8 cellular contexts compared by ENCODE assay signal in the genomic region with DNA sequence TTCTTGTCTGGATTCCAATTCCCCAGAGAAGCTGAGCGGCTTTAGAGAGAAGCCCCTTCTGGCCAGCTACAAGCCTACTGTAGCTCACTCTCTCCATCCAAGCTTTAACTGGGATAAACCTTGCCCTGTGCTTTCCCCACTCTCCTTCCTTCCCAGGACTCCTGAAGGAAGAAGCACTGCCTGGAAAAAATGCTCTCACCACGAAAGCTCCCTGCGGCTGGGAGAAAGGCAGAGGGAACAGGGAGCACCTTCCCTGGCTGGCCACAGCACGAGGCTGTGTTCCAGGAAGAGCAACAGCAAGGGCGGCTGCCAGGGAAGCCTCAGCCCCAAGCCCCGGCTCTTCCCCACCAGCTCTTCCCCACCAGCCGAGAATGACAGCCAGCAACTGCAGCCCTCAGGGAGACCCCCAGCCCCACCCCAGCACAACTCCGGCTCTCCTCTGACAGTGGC. TPM values are rescaled to one million over a fixed set of nuclear protein-coding genes. Genes with fewer than 3 reads are reported as not detected.
A peak's percentile ranks its signal among the peaks of the same experiment; 100 is the strongest.
DNase-seq lines count a peak whose midpoint lies in the region; ATAC-seq and TF ChIP-seq lines count a peak whose summit lies in the region.

No MANE protein-coding gene starts in this region.

- no peak overlapping the region for H3K4me2 ChIP-seq in H9 (ENCODE audit: insufficient read depth, insufficient read length, low read length)
- H3K4me2 ChIP-seq in smooth muscle cell: peak overlapping the region; percentile 77

- H3K9me3 ChIP-seq in H9 (ENCODE audit: control insufficient read depth, low read depth, low read length) (no peaks in the 10 kb centered on the region), right atrium auricular region (no peaks in the 10 kb centered on the region), smooth muscle cell (replicated peaks; ENCODE audit: low read depth) (no peaks in the 10 kb centered on the region)

- H4K5ac ChIP-seq in H9 (ENCODE audit: insufficient read length, low read depth, low read length): no peak overlapping the region

- no peak overlapping the region for H3K14ac ChIP-seq in H9 (ENCODE audit: insufficient read depth, low read length)

- no peak overlapping the region for H3K9ac ChIP-seq in H9 (ENCODE audit: extremely low read depth, insufficient read length, low read length)
- H3K9ac ChIP-seq in smooth muscle cell (ENCODE audit: low read depth): peak overlapping the region; percentile 27

- no peak overlapping the region for H3K23ac ChIP-seq in H9 (ENCODE audit: insufficient read length, low read depth, low read length)

- H3K56ac ChIP-seq in H9 (ENCODE audit: insufficient read length, low read depth, low read length): no peak overlapping the region

- H3K4me1 ChIP-seq in H9 (ENCODE audit: insufficient read depth, low read length): peaks cover 3% of the 10 kb centered on the region; the same call in 1 of the 2 replicates
- peaks cover 0 to 92% of the 10 kb centered on the region in 2 donors for H3K4me1 ChIP-seq in right atrium auricular region
- peaks cover 33% of the 10 kb centered on the region for H3K4me1 ChIP-seq in smooth muscle cell (ENCODE audit: low read depth)

- H4K91ac ChIP-seq in H9 (ENCODE audit: insufficient read length, low read depth, low read length): no peak overlapping the region

- peaks cover 2% of the 10 kb centered on the region for H4K20me1 ChIP-seq in H9 (ENCODE audit: control insufficient read depth, insufficient read depth, insufficient read length)
- peaks cover 93% of the 10 kb centered on the region for H4K20me1 ChIP-seq in smooth muscle cell (ENCODE audit: low read depth)

- no peak overlapping the region for H2BK20ac ChIP-seq in H9 (ENCODE audit: low read depth, low read length, poor library complexity, severe bottlenecking)

- no peak overlapping the region for H2BK15ac ChIP-seq in H9 (ENCODE audit: low read depth, low read length)

- no peak overlapping the region for H3K4ac ChIP-seq in H9 (ENCODE audit: low read depth, low read length)

- peaks cover 6% of the 10 kb centered on the region for H3F3A ChIP-seq in smooth muscle cell (ENCODE audit: low read depth)

- H3K4me3 ChIP-seq in right atrium auricular region (peak overlapping the region in 1 of 2 donors; percentile 24), smooth muscle cell (peak overlapping the region; percentile 0)

- no peak overlapping the region for H2AFZ ChIP-seq in H9 (ENCODE audit: low read length)
- no peak overlapping the region for H2AFZ ChIP-seq in smooth muscle cell (ENCODE audit: low read depth)

- H3K27me3 ChIP-seq in H9 (ENCODE audit: insufficient read depth, low read length): no peaks in the 10 kb centered on the region; the same call in 1 of the 2 replicates
- no peaks in the 10 kb centered on the region for H3K27me3 ChIP-seq in right atrium auricular region
- no peaks in the 10 kb centered on the region for H3K27me3 ChIP-seq in smooth muscle cell (ENCODE audit: low read depth)

- DNase-seq in H9: peak; percentile 28
- DNase-seq in activated naive CD4-positive, alpha-beta T cell treated with anti-CD3 and anti-CD28 coated beads, Interleukin-2, amount 50 U/mL, for 72 hours (ENCODE audit: low spot score in 2 of 2): no peak
- no peak for DNase-seq in right atrium auricular region (ENCODE audit: low spot score)
- no peak for DNase-seq in smooth muscle cell (lab: John Stamatoyannopoulos, UW; ENCODE audit: unreplicated experiment)
- no peak for DNase-seq in activated CD8-positive, alpha-beta memory T cell treated with anti-CD3 and anti-CD28 coated beads, Interleukin-2, amount 50 U/mL, for 4 hours
- DNase-seq in GM13976 (ENCODE audit: low spot score): no peak

- peaks cover 12% of the 10 kb centered on the region for H3K27me3 Mint-ChIP-seq in H9 (ENCODE audit: low read depth)

- peaks cover 12% of the 10 kb centered on the region for H3K23me2 ChIP-seq in H9 (ENCODE audit: insufficient read length, low read depth, low read length, poor library complexity, severe bottlenecking)

- no peak overlapping the region for H3T11ph ChIP-seq in H9 (ENCODE audit: low read length)

- no peaks in the 10 kb centered on the region for H3K36me3 ChIP-seq in right atrium auricular region
- no peaks in the 10 kb centered on the region for H3K36me3 ChIP-seq in smooth muscle cell (ENCODE audit: low read depth)

- H3K9me3 Mint-ChIP-seq in H9: no peaks in the 10 kb centered on the region
- H3K9me3 Mint-ChIP-seq in activated naive CD4-positive, alpha-beta T cell treated with anti-CD3 and anti-CD28 coated beads, Interleukin-2, amount 50 U/mL, for 72 hours: no peaks in the 10 kb centered on the region

- H2AK5ac ChIP-seq in H9 (ENCODE audit: insufficient read length, low read length): no peak overlapping the region

- ATAC-seq in activated naive CD4-positive, alpha-beta T cell treated with anti-CD3 and anti-CD28 coated beads, Interleukin-2, amount 50 U/mL, for 72 hours: no peak
- ATAC-seq in GM19395 (IDR thresholded peaks at IDR 0.05; ENCODE audit: unreplicated experiment): no peak
- ATAC-seq in GM19463 (IDR thresholded peaks at IDR 0.05; ENCODE audit: unreplicated experiment): no peak

- peak overlapping the region in 1 of 3 experiments; percentile 61; a peak in 3 of 7 replicates for H3K27ac Mint-ChIP-seq in H9
- H3K27ac Mint-ChIP-seq in activated naive CD4-positive, alpha-beta T cell treated with anti-CD3 and anti-CD28 coated beads, Interleukin-2, amount 50 U/mL, for 72 hours: peak overlapping the region; percentile 98 to 99

- H3K18ac ChIP-seq in H9 (ENCODE audit: insufficient read length, low read depth, low read length): no peak overlapping the region

- no peak overlapping the region for H4K8ac ChIP-seq in H9 (replicated peaks; ENCODE audit: insufficient read length, low read depth, low read length)

- no peak overlapping the region for H2BK5ac ChIP-seq in H9 (ENCODE audit: insufficient read length, low read length)

- no peak overlapping the region for H2BK12ac ChIP-seq in H9 (ENCODE audit: insufficient read length, low read depth, low read length)

- H3K36me3 Mint-ChIP-seq in H9 (ENCODE audit: insufficient read depth in 1 of 3, low read depth in 3 of 3): no peaks in the 10 kb centered on the region
- H3K36me3 Mint-ChIP-seq in activated naive CD4-positive, alpha-beta T cell treated with anti-CD3 and anti-CD28 coated beads, Interleukin-2, amount 50 U/mL, for 72 hours: peaks cover 29 to 48% of the 10 kb centered on the region in 2 donors

- in situ Hi-C loops in GM13976 (cut with MboI; ENCODE audit: low sequenced_read_pairs, unreplicated experiment): no loop called here

- H3K27ac ChIP-seq in H9 (ENCODE audit: insufficient read length, low read depth, low read length) (no peak overlapping the region), right atrium auricular region (peak overlapping the region; percentile 89 to 99), smooth muscle cell (ENCODE audit: low read depth) (peak overlapping the region; percentile 88)

- H3K79me2 ChIP-seq in H9 (ENCODE audit: insufficient read depth, low read length) (peaks cover 3% of the 10 kb centered on the region; the same call in 1 of the 2 replicates), smooth muscle cell (ENCODE audit: low read depth) (peaks cover 91% of the 10 kb centered on the region)

- WGBS in H9 (ENCODE audit: extremely low coverage, insufficient read length, low lambda C conversion rate): no CpG with 5 or more reads among the region's 8 CpGs
- WGBS in smooth muscle cell (ENCODE audit: low lambda C conversion rate): 27% methylated on average over 8 of the region's 8 CpGs

- no peak for TF ChIP-seq CTCF in H9 (conservative IDR thresholded peaks at IDR 0.05)
- TF ChIP-seq CTCF in right atrium auricular region (IDR thresholded peaks at IDR 0.05): no peak
- TF ChIP-seq CTCF in smooth muscle cell (IDR thresholded peaks at IDR 0.05; ENCODE audit: borderline replicate concordance, insufficient read depth, poor library complexity, severe bottlenecking): no peak
- no peak for TF ChIP-seq CTCF in GM13976 (IDR thresholded peaks at IDR 0.05; ENCODE audit: borderline replicate concordance, control extremely low read depth, extremely low read depth, insufficient read depth, missing control alignments)

- no peaks in the 10 kb centered on the region for H3K79me1 ChIP-seq in H9 (ENCODE audit: insufficient read depth, low read depth, low read length, poor library complexity, severe bottlenecking)

- H3K4me1 Mint-ChIP-seq in H9: peaks cover 38 to 53% of the 10 kb centered on the region in 2 experiments

- no peak overlapping the region for H2BK120ac ChIP-seq in H9 (ENCODE audit: low read depth, low read length, poor library complexity, severe bottlenecking)

- H3K4me3 Mint-ChIP-seq in H9: no peak overlapping the region

RNA-seq across cellular contexts. Expression of a gene that starts 40.8 kb away (rescaled TPM):
- total RNA-seq in H9 (2021) (56.1 and 58.0 TPM in 2 replicates), right atrium auricular region (10 to 100 TPM; 17.1 to 18.3 TPM), smooth muscle cell (16.5 and 22.4 TPM in 2 replicates)
- total RNA-seq in activated naive CD4-positive, alpha-beta T cell treated with anti-CD3 and anti-CD28 coated beads, Interleukin-2, amount 50 U/mL, for 72 hours: 10 to 100 TPM; 26.7 to 29.2 TPM
- polyA plus RNA-seq in smooth muscle cell: 43.5 and 52.7 TPM in 2 replicates
